Comparison of ENCODE assay signal across 1 cellular context in the genomic region with DNA sequence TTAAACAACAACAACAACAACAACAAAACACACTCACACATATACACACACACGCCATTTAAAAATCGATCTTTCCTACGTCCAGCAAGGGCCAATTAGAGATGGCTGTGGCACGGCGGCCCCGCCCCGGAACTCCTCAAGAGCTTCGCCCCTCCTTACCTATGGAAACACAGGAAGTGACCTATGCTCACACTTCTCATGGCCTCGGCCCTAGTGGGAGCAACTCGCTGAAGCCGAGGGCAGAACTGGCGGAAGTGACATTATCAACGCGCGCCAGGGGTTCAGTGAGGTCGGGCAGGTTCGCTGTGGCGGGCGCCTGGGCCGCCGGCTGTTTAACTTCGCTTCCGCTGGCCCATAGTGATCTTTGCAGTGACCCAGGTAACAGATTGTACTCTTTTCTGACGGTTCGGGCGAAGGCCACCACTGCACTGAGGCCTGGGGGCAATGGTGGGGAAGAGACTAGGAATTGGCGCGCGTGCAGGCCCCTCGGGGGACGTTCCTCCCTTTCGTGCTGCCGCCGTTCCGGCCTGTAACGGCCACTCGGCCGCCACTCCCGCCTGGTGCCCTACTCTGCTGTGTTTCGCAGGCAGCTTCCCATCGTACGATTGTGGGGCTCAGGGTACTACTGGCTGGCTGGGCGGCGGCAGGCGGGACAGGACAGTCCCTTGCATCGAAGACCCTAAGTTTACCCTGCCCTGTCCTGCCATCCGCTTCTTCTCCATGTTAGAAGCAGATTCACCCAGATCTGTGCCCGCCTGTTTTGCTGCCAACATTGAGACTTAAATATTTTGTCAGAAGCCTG.
TF ChIP-seq lines count a peak whose summit lies in the region.

A gene (plus strand): TSS at position 284 of the 802 bp plus-strand sequence. CDS start 2,661 bp downstream, outside the sequence.

TF ChIP-seq in WTC11, 78 proteins besides CTCF, POLR2A, EP300 and RAD21 (continued from another document and continues in another):
- TF ChIP-seq, protein P1, sequence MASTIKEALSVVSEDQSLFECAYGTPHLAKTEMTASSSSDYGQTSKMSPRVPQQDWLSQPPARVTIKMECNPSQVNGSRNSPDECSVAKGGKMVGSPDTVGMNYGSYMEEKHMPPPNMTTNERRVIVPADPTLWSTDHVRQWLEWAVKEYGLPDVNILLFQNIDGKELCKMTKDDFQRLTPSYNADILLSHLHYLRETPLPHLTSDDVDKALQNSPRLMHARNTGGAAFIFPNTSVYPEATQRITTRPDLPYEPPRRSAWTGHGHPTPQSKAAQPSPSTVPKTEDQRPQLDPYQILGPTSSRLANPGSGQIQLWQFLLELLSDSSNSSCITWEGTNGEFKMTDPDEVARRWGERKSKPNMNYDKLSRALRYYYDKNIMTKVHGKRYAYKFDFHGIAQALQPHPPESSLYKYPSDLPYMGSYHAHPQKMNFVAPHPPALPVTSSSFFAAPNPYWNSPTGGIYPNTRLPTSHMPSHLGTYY (CRISPR knock-in tag; IDR thresholded peaks at IDR 0.05), result no peak
- TF ChIP-seq FOXK1 (CRISPR knock-in tag; IDR thresholded peaks at IDR 0.05) (peak; percentile 95), CREB1 (CRISPR knock-in tag; IDR thresholded peaks at IDR 0.05) (0 out of 2 replicates have a peak, but pooled peaks have one; percentile 52), JUN (CRISPR knock-in tag; IDR thresholded peaks at IDR 0.05) (0 out of 2 replicates have a peak, but pooled peaks have one; percentile 36), ELF4 (CRISPR knock-in tag; IDR thresholded peaks at IDR 0.05; ENCODE audit: low read depth) (no peak), SMAD4 (CRISPR knock-in tag; IDR thresholded peaks at IDR 0.05) (no peak), ATF1 (CRISPR knock-in tag; IDR thresholded peaks at IDR 0.05) (no peak), ZNF138 (CRISPR knock-in tag; conservative IDR thresholded peaks at IDR 0.05) (no peak), FOXP1 (CRISPR knock-in tag; IDR thresholded peaks at IDR 0.05; ENCODE audit: borderline replicate concordance) (peak; percentile 80; the same call in 1 of the 2 replicates), MXD4 (CRISPR knock-in tag; IDR thresholded peaks at IDR 0.05; ENCODE audit: borderline replicate concordance) (no peak), GABPB1 (CRISPR knock-in tag; IDR thresholded peaks at IDR 0.05) (peak; percentile 92), ZNF219 (CRISPR knock-in tag; IDR thresholded peaks at IDR 0.05; ENCODE audit: borderline replicate concordance) (0 out of 2 replicates have a peak, but pooled peaks have one; percentile 50), ZNF671 (CRISPR knock-in tag; IDR thresholded peaks at IDR 0.05) (no peak), IRF2 (CRISPR knock-in tag; IDR thresholded peaks at IDR 0.05; ENCODE audit: borderline replicate concordance, low read depth) (no peak), CREM (CRISPR knock-in tag; IDR thresholded peaks at IDR 0.05) (peak; percentile 98), NFATC4 (CRISPR knock-in tag; IDR thresholded peaks at IDR 0.05) (no peak), PRRX2 (CRISPR knock-in tag; IDR thresholded peaks at IDR 0.05) (no peak), KAT7 (CRISPR knock-in tag; IDR thresholded peaks at IDR 0.05; ENCODE audit: borderline replicate concordance) (no peak), EMX1 (CRISPR knock-in tag; IDR thresholded peaks at IDR 0.05) (no peak), SP1 (CRISPR knock-in tag; conservative IDR thresholded peaks at IDR 0.05) (peak; percentile 93), ESRRA (CRISPR knock-in tag; IDR thresholded peaks at IDR 0.05; ENCODE audit: borderline replicate concordance) (no peak), CBFB (CRISPR knock-in tag; IDR thresholded peaks at IDR 0.05; ENCODE audit: low read depth) (no peak)
- TF ChIP-seq, protein P2, sequence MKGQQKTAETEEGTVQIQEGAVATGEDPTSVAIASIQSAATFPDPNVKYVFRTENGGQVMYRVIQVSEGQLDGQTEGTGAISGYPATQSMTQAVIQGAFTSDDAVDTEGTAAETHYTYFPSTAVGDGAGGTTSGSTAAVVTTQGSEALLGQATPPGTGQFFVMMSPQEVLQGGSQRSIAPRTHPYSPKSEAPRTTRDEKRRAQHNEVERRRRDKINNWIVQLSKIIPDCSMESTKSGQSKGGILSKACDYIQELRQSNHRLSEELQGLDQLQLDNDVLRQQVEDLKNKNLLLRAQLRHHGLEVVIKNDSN (CRISPR knock-in tag; IDR thresholded peaks at IDR 0.05), result peak; percentile 44; the same call in 1 of the 2 replicates
- TF ChIP-seq, protein P3, sequence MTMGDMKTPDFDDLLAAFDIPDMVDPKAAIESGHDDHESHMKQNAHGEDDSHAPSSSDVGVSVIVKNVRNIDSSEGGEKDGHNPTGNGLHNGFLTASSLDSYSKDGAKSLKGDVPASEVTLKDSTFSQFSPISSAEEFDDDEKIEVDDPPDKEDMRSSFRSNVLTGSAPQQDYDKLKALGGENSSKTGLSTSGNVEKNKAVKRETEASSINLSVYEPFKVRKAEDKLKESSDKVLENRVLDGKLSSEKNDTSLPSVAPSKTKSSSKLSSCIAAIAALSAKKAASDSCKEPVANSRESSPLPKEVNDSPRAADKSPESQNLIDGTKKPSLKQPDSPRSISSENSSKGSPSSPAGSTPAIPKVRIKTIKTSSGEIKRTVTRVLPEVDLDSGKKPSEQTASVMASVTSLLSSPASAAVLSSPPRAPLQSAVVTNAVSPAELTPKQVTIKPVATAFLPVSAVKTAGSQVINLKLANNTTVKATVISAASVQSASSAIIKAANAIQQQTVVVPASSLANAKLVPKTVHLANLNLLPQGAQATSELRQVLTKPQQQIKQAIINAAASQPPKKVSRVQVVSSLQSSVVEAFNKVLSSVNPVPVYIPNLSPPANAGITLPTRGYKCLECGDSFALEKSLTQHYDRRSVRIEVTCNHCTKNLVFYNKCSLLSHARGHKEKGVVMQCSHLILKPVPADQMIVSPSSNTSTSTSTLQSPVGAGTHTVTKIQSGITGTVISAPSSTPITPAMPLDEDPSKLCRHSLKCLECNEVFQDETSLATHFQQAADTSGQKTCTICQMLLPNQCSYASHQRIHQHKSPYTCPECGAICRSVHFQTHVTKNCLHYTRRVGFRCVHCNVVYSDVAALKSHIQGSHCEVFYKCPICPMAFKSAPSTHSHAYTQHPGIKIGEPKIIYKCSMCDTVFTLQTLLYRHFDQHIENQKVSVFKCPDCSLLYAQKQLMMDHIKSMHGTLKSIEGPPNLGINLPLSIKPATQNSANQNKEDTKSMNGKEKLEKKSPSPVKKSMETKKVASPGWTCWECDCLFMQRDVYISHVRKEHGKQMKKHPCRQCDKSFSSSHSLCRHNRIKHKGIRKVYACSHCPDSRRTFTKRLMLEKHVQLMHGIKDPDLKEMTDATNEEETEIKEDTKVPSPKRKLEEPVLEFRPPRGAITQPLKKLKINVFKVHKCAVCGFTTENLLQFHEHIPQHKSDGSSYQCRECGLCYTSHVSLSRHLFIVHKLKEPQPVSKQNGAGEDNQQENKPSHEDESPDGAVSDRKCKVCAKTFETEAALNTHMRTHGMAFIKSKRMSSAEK (CRISPR knock-in tag; IDR thresholded peaks at IDR 0.05; ENCODE audit: borderline replicate concordance), result no peak
- TF ChIP-seq, protein P4, sequence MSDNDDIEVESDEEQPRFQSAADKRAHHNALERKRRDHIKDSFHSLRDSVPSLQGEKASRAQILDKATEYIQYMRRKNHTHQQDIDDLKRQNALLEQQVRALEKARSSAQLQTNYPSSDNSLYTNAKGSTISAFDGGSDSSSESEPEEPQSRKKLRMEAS (CRISPR knock-in tag; IDR thresholded peaks at IDR 0.05), result peak; percentile 77
- TF ChIP-seq, protein P5, sequence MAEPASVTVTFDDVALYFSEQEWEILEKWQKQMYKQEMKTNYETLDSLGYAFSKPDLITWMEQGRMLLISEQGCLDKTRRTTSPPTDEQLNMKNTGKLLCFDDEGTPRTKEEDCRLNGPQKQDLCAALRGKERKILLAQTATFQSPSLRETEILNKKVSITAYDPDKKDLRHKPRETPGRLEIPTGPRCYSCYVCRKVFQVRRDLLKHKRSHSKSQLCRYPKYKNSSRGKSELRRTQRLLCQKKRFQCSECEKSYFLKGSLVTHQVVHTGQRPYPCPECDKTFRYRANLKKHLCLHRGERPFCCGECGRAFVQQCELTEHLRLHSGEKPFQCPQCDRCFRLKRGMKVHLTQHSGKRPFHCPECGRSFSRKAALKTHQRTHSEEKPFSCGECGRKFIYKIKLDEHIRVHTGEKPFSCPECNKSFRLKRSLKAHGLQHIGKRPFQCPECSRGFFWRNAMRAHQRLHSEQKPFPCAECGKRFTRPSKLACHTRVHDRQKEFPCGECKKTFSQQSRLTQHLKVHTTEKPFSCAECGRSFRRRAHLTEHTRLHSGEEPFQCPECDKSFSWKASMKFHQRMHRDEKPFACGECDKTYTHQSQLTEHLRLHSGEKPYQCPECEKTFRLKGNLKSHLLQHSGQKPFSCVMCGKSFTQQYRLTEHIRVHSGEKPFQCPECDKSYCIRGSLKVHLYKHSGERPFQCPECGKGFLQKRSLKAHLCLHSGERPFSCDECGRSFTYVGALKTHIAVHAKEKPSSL (CRISPR knock-in tag; conservative IDR thresholded peaks at IDR 0.05), result no peak
- TF ChIP-seq, protein P6, sequence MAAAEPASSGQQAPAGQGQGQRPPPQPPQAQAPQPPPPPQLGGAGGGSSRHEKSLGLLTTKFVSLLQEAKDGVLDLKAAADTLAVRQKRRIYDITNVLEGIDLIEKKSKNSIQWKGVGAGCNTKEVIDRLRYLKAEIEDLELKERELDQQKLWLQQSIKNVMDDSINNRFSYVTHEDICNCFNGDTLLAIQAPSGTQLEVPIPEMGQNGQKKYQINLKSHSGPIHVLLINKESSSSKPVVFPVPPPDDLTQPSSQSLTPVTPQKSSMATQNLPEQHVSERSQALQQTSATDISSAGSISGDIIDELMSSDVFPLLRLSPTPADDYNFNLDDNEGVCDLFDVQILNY (CRISPR knock-in tag; IDR thresholded peaks at IDR 0.05), result no peak
- TF ChIP-seq, protein P7, sequence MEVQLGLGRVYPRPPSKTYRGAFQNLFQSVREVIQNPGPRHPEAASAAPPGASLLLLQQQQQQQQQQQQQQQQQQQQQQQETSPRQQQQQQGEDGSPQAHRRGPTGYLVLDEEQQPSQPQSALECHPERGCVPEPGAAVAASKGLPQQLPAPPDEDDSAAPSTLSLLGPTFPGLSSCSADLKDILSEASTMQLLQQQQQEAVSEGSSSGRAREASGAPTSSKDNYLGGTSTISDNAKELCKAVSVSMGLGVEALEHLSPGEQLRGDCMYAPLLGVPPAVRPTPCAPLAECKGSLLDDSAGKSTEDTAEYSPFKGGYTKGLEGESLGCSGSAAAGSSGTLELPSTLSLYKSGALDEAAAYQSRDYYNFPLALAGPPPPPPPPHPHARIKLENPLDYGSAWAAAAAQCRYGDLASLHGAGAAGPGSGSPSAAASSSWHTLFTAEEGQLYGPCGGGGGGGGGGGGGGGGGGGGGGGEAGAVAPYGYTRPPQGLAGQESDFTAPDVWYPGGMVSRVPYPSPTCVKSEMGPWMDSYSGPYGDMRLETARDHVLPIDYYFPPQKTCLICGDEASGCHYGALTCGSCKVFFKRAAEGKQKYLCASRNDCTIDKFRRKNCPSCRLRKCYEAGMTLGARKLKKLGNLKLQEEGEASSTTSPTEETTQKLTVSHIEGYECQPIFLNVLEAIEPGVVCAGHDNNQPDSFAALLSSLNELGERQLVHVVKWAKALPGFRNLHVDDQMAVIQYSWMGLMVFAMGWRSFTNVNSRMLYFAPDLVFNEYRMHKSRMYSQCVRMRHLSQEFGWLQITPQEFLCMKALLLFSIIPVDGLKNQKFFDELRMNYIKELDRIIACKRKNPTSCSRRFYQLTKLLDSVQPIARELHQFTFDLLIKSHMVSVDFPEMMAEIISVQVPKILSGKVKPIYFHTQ (CRISPR knock-in tag; IDR thresholded peaks at IDR 0.05), result no peak
- TF ChIP-seq, protein P8, sequence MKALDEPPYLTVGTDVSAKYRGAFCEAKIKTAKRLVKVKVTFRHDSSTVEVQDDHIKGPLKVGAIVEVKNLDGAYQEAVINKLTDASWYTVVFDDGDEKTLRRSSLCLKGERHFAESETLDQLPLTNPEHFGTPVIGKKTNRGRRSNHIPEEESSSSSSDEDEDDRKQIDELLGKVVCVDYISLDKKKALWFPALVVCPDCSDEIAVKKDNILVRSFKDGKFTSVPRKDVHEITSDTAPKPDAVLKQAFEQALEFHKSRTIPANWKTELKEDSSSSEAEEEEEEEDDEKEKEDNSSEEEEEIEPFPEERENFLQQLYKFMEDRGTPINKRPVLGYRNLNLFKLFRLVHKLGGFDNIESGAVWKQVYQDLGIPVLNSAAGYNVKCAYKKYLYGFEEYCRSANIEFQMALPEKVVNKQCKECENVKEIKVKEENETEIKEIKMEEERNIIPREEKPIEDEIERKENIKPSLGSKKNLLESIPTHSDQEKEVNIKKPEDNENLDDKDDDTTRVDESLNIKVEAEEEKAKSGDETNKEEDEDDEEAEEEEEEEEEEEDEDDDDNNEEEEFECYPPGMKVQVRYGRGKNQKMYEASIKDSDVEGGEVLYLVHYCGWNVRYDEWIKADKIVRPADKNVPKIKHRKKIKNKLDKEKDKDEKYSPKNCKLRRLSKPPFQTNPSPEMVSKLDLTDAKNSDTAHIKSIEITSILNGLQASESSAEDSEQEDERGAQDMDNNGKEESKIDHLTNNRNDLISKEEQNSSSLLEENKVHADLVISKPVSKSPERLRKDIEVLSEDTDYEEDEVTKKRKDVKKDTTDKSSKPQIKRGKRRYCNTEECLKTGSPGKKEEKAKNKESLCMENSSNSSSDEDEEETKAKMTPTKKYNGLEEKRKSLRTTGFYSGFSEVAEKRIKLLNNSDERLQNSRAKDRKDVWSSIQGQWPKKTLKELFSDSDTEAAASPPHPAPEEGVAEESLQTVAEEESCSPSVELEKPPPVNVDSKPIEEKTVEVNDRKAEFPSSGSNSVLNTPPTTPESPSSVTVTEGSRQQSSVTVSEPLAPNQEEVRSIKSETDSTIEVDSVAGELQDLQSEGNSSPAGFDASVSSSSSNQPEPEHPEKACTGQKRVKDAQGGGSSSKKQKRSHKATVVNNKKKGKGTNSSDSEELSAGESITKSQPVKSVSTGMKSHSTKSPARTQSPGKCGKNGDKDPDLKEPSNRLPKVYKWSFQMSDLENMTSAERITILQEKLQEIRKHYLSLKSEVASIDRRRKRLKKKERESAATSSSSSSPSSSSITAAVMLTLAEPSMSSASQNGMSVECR (CRISPR knock-in tag; IDR thresholded peaks at IDR 0.05; ENCODE audit: borderline replicate concordance), result peak; percentile 81; the same call in 1 of the 2 replicates
- TF ChIP-seq, protein P9, sequence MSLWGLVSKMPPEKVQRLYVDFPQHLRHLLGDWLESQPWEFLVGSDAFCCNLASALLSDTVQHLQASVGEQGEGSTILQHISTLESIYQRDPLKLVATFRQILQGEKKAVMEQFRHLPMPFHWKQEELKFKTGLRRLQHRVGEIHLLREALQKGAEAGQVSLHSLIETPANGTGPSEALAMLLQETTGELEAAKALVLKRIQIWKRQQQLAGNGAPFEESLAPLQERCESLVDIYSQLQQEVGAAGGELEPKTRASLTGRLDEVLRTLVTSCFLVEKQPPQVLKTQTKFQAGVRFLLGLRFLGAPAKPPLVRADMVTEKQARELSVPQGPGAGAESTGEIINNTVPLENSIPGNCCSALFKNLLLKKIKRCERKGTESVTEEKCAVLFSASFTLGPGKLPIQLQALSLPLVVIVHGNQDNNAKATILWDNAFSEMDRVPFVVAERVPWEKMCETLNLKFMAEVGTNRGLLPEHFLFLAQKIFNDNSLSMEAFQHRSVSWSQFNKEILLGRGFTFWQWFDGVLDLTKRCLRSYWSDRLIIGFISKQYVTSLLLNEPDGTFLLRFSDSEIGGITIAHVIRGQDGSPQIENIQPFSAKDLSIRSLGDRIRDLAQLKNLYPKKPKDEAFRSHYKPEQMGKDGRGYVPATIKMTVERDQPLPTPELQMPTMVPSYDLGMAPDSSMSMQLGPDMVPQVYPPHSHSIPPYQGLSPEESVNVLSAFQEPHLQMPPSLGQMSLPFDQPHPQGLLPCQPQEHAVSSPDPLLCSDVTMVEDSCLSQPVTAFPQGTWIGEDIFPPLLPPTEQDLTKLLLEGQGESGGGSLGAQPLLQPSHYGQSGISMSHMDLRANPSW (CRISPR knock-in tag; conservative IDR thresholded peaks at IDR 0.05; ENCODE audit: low read depth), result no peak
